14 cellular contexts compared by ENCODE assay signal in the genomic region with DNA sequence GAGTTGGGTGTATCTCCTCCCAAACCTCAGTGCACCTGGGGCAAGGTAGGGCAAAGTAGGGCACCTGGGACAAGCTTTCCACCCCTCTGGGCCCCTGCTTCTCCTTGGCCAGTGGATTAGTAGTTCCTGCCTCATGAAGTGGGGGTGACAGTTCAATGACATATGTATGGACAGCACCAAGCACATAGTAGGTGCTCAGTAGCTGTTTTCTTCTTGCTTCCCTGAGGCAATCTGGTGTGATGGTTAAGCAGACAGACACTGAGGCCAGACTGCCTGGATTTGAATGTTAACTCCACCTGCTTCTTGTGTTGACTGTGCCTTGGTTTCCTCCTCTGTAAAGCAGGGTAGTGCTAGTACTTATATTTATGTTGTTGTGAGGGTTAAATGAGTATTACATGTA. TPM values are rescaled to one million over a fixed set of nuclear protein-coding genes. Genes with fewer than 3 reads are reported as not detected.
DNase-seq lines count a peak whose midpoint lies in the region; ATAC-seq and TF ChIP-seq lines count a peak whose summit lies in the region.
"Had no signal": no experiment of that assay in that cellular context is flagged by ENCODE, and none has a peak within 500 bp of the region (broad histone marks: within the 10 kb centered on the region; RNA-seq: fewer than 3 reads in every experiment).

No MANE protein-coding gene starts in this region.

- no peaks in the 10 kb centered on the region for H3K9me3 Mint-ChIP-seq in endodermal cell
- H3K9me3 Mint-ChIP-seq: CD4-positive, CD25-positive, alpha-beta regulatory T cell; GM23338; HFFc6 had no signal

- H3K36me3 Mint-ChIP-seq in endodermal cell (ENCODE audit: low read depth) = peaks cover 12% of the 10 kb centered on the region
- H3K36me3 Mint-ChIP-seq: CD4-positive, CD25-positive, alpha-beta regulatory T cell had no signal

- no peak overlapping the region for H3K4me2 ChIP-seq in neural cell (ENCODE audit: low read length)
- H3K4me2 ChIP-seq: GM23338 had no signal

- intact Hi-C loops in adrenal gland (cut with DNase I) = no loop called here

- DNase-seq in adrenal gland (no peak), endodermal cell (no peak), NCI-H2171 (lab: John Stamatoyannopoulos, UW) (no peak)
- DNase-seq: Caco-2; CD4-positive, CD25-positive, alpha-beta regulatory T cell; HFFc6; IMR-90 had no signal

- H3K9ac ChIP-seq in endodermal cell (ENCODE audit: extremely low read depth, low read length, poor library complexity, severe bottlenecking) (no peak overlapping the region), neural cell (ENCODE audit: low read length) (no peak overlapping the region)

- TF ChIP-seq RAD21 in neural cell (conservative IDR thresholded peaks at IDR 0.05) = no peak

- H3K27me3 Mint-ChIP-seq in endodermal cell (ENCODE audit: insufficient read depth) = no peaks in the 10 kb centered on the region

- no peak overlapping the region for H3K27ac Mint-ChIP-seq in endodermal cell
- H3K27ac Mint-ChIP-seq: B cell; CD4-positive, CD25-positive, alpha-beta regulatory T cell; GM23338; HFFc6 had no signal

- H3K27me3 ChIP-seq in adrenal gland (no peaks in the 10 kb centered on the region), endodermal cell (ENCODE audit: control insufficient read depth, insufficient read depth, low read length, poor library complexity, severe bottlenecking) (no peaks in the 10 kb centered on the region), neural cell (ENCODE audit: insufficient read depth, low read depth, low read length) (no peaks in the 10 kb centered on the region)

- no peak for TF ChIP-seq CTCF in adrenal gland (IDR thresholded peaks at IDR 0.05)
- no peak for TF ChIP-seq CTCF in endodermal cell (conservative IDR thresholded peaks at IDR 0.05)
- no peak for TF ChIP-seq CTCF in neural cell (IDR thresholded peaks at IDR 0.05; ENCODE audit: poor library complexity, severe bottlenecking)

- H3K4me3 ChIP-seq in adrenal gland (no peak overlapping the region), endodermal cell (ENCODE audit: low read length) (no peak overlapping the region), neural cell (ENCODE audit: low read length) (peak overlapping the region; percentile 31)
- H3K4me3 ChIP-seq: GM23338 had no signal

- no peak for TF ChIP-seq POLR2A in adrenal gland (IDR thresholded peaks at IDR 0.05)

- ATAC-seq in GM21737 (IDR thresholded peaks at IDR 0.05; ENCODE audit: unreplicated experiment) (no peak), GM18858 (IDR thresholded peaks at IDR 0.05; ENCODE audit: unreplicated experiment) (no peak)
- ATAC-seq: HCT116 had no signal

- H3K4me3 Mint-ChIP-seq in endodermal cell = no peak overlapping the region
- H3K4me3 Mint-ChIP-seq: B cell; CD4-positive, CD25-positive, alpha-beta regulatory T cell; GM23338; HFFc6 had no signal

- no peak for TF ChIP-seq EP300 in neural cell (conservative IDR thresholded peaks at IDR 0.05; ENCODE audit: poor library complexity, severe bottlenecking)

- peaks cover 12 to 30% of the 10 kb centered on the region in 2 donors for H3K4me1 ChIP-seq in adrenal gland (replicated peaks in 1 of 2)
- no peaks in the 10 kb centered on the region for H3K4me1 ChIP-seq in endodermal cell (ENCODE audit: control insufficient read depth, insufficient read depth, low read length)
- H3K4me1 ChIP-seq: Caco-2 had no signal

- no peaks in the 10 kb centered on the region for H3K9me3 ChIP-seq in adrenal gland (replicated peaks in 1 of 3)
- no peaks in the 10 kb centered on the region for H3K9me3 ChIP-seq in endodermal cell (ENCODE audit: control insufficient read depth, low read length)
- no peaks in the 10 kb centered on the region for H3K9me3 ChIP-seq in neural cell (ENCODE audit: low read length)
- H3K9me3 ChIP-seq: Caco-2 had no signal

- H3K36me3 ChIP-seq in adrenal gland (replicated peaks in 1 of 2) (peaks cover 0 to 47% of the 10 kb centered on the region in 2 donors), endodermal cell (ENCODE audit: control insufficient read depth, insufficient read depth, low read length) (no peaks in the 10 kb centered on the region), neural cell (ENCODE audit: insufficient read depth, low read length) (peaks cover 3% of the 10 kb centered on the region)

- H3K27ac ChIP-seq in adrenal gland = peak overlapping the region in 3 of 5 donors; percentile 26 to 87 (median 45)
- peak overlapping the region; percentile 94 for H3K27ac ChIP-seq in endodermal cell (ENCODE audit: low read depth, low read length)
- peak overlapping the region; percentile 53 for H3K27ac ChIP-seq in neural cell (ENCODE audit: low read length)
- H3K27ac ChIP-seq: HL-60 had no signal

- no peaks in the 10 kb centered on the region for H3K79me2 ChIP-seq in neural cell (replicated peaks; ENCODE audit: insufficient read depth, low read length)

- H3F3A ChIP-seq in neural cell (ENCODE audit: insufficient read depth, low read length, poor library complexity, severe bottlenecking) = no peaks in the 10 kb centered on the region

- no peak overlapping the region for H2AFZ ChIP-seq in neural cell (ENCODE audit: low read depth, low read length)
- H2AFZ ChIP-seq: GM23338 had no signal

- no peaks in the 10 kb centered on the region for H3K9me2 ChIP-seq in neural cell (ENCODE audit: insufficient read depth, low read length)

- H4K20me1 ChIP-seq in neural cell (ENCODE audit: insufficient read depth) = no peaks in the 10 kb centered on the region

- H3K4me1 Mint-ChIP-seq in endodermal cell = no peaks in the 10 kb centered on the region
- H3K4me1 Mint-ChIP-seq: B cell; CD4-positive, CD25-positive, alpha-beta regulatory T cell; GM23338 had no signal

TF ChIP-seq in neural cell, 6 proteins besides CTCF, POLR2A, EP300 and RAD21:
- TF ChIP-seq TAF1 (IDR thresholded peaks at IDR 0.05; ENCODE audit: low read depth) (no peak), MXI1 (conservative IDR thresholded peaks at IDR 0.05; ENCODE audit: poor library complexity, severe bottlenecking) (no peak), SMC3 (conservative IDR thresholded peaks at IDR 0.05; ENCODE audit: poor library complexity) (no peak), POLR2AphosphoS5 (IDR thresholded peaks at IDR 0.05) (no peak), EZH2 (IDR thresholded peaks at IDR 0.05; ENCODE audit: borderline replicate concordance, insufficient read depth, low read length, poor library complexity, severe bottlenecking) (no peak)
- TF ChIP-seq, protein P1, sequence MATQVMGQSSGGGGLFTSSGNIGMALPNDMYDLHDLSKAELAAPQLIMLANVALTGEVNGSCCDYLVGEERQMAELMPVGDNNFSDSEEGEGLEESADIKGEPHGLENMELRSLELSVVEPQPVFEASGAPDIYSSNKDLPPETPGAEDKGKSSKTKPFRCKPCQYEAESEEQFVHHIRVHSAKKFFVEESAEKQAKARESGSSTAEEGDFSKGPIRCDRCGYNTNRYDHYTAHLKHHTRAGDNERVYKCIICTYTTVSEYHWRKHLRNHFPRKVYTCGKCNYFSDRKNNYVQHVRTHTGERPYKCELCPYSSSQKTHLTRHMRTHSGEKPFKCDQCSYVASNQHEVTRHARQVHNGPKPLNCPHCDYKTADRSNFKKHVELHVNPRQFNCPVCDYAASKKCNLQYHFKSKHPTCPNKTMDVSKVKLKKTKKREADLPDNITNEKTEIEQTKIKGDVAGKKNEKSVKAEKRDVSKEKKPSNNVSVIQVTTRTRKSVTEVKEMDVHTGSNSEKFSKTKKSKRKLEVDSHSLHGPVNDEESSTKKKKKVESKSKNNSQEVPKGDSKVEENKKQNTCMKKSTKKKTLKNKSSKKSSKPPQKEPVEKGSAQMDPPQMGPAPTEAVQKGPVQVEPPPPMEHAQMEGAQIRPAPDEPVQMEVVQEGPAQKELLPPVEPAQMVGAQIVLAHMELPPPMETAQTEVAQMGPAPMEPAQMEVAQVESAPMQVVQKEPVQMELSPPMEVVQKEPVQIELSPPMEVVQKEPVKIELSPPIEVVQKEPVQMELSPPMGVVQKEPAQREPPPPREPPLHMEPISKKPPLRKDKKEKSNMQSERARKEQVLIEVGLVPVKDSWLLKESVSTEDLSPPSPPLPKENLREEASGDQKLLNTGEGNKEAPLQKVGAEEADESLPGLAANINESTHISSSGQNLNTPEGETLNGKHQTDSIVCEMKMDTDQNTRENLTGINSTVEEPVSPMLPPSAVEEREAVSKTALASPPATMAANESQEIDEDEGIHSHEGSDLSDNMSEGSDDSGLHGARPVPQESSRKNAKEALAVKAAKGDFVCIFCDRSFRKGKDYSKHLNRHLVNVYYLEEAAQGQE (IDR thresholded peaks at IDR 0.05; ENCODE audit: borderline replicate concordance) = no peak

RNA-seq across cellular contexts. Expression of gene EPB41L1, which starts 25.8 kb away (rescaled TPM):
- total RNA-seq in adrenal gland (100 to 1,000 TPM; 105 to 813 (median 190) TPM), endodermal cell (10 to 100 TPM; 32.3 to 36.7 TPM)
- polyA plus RNA-seq in adrenal gland (1,000 to 10,000 TPM in 1 of 3 donors, 10 to 100 TPM in 2; 29.8 to 1,154 (median 46.8) TPM), neural cell (38.2 and 57.8 TPM in 2 replicates)
- polyA plus RNA-seq in endodermal cell (2013, experiment 1 of 2) = 43.7 TPM
- polyA plus RNA-seq in endodermal cell (2013, experiment 2 of 2) = 36.7 TPM
- polyA minus RNA-seq in neural cell = 119 and 144 TPM in 2 replicates
- polyA plus RNA-seq: CD4-positive, CD25-positive, alpha-beta regulatory T cell had no signal

RNA-seq across cellular contexts. Expression of gene AAR2, which starts 56.0 kb away (rescaled TPM):
- total RNA-seq in adrenal gland (10 to 100 TPM; 26.2 to 44.3 (median 32.6) TPM), endodermal cell (10 to 100 TPM; 23.5 to 24.3 TPM)
- polyA plus RNA-seq in adrenal gland (10 to 100 TPM; 11.7 to 37.9 (median 17.5) TPM), neural cell (25.4 and 28.1 TPM in 2 replicates)
- 31.3 TPM for polyA plus RNA-seq in endodermal cell (2013, experiment 1 of 2)
- 27.6 TPM for polyA plus RNA-seq in endodermal cell (2013, experiment 2 of 2)
- 35.1 and 36.3 TPM in 2 replicates for polyA minus RNA-seq in neural cell
